ENCODE assay signal across 2 cellular contexts in the genomic region with DNA sequence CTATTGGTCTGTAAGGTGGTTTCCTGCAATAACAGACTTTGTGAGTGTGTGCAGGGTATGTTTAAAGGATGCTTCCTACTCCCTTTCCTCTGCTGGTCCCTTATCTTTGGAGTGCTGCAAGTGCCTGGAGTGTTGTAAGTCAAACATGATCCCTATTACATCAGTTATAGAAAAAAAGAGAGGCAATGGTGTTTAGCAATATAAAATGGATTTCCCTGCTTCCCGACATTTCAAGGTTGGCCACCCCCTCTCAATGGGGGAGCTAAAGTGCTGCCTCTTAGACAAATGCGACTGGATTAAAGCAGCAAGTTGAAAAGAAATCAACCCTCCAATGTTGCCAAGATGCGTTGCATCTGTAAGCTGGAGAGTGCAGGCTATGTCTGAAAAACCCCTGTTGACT.
TF ChIP-seq lines count a peak whose summit lies in the region.

No MANE protein-coding gene starts in this region.

TF ChIP-seq in GM12878, 131 proteins besides CTCF, POLR2A, EP300 and RAD21:
- TF ChIP-seq, protein P1, sequence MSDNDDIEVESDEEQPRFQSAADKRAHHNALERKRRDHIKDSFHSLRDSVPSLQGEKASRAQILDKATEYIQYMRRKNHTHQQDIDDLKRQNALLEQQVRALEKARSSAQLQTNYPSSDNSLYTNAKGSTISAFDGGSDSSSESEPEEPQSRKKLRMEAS (IDR thresholded peaks at IDR 0.05; ENCODE audit: low read depth, low read length): no peak
- TF ChIP-seq FOS (IDR thresholded peaks at IDR 0.05; ENCODE audit: borderline replicate concordance, extremely low read depth, insufficient read length) (no peak), CHD2 (IDR thresholded peaks at IDR 0.05; ENCODE audit: borderline replicate concordance, low read depth, low read length) (no peak), YBX1 (IDR thresholded peaks at IDR 0.05) (no peak), SMARCA5 (IDR thresholded peaks at IDR 0.05) (no peak), ASH2L (IDR thresholded peaks at IDR 0.05; ENCODE audit: borderline replicate concordance, low read depth) (no peak), SIN3A (IDR thresholded peaks at IDR 0.05; ENCODE audit: low read depth, low read length) (no peak)
- TF ChIP-seq, protein P2, sequence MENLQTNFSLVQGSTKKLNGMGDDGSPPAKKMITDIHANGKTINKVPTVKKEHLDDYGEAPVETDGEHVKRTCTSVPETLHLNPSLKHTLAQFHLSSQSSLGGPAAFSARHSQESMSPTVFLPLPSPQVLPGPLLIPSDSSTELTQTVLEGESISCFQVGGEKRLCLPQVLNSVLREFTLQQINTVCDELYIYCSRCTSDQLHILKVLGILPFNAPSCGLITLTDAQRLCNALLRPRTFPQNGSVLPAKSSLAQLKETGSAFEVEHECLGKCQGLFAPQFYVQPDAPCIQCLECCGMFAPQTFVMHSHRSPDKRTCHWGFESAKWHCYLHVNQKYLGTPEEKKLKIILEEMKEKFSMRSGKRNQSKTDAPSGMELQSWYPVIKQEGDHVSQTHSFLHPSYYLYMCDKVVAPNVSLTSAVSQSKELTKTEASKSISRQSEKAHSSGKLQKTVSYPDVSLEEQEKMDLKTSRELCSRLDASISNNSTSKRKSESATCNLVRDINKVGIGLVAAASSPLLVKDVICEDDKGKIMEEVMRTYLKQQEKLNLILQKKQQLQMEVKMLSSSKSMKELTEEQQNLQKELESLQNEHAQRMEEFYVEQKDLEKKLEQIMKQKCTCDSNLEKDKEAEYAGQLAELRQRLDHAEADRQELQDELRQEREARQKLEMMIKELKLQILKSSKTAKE (IDR thresholded peaks at IDR 0.05; ENCODE audit: low read depth, poor library complexity, severe bottlenecking): no peak
- TF ChIP-seq, protein P3, sequence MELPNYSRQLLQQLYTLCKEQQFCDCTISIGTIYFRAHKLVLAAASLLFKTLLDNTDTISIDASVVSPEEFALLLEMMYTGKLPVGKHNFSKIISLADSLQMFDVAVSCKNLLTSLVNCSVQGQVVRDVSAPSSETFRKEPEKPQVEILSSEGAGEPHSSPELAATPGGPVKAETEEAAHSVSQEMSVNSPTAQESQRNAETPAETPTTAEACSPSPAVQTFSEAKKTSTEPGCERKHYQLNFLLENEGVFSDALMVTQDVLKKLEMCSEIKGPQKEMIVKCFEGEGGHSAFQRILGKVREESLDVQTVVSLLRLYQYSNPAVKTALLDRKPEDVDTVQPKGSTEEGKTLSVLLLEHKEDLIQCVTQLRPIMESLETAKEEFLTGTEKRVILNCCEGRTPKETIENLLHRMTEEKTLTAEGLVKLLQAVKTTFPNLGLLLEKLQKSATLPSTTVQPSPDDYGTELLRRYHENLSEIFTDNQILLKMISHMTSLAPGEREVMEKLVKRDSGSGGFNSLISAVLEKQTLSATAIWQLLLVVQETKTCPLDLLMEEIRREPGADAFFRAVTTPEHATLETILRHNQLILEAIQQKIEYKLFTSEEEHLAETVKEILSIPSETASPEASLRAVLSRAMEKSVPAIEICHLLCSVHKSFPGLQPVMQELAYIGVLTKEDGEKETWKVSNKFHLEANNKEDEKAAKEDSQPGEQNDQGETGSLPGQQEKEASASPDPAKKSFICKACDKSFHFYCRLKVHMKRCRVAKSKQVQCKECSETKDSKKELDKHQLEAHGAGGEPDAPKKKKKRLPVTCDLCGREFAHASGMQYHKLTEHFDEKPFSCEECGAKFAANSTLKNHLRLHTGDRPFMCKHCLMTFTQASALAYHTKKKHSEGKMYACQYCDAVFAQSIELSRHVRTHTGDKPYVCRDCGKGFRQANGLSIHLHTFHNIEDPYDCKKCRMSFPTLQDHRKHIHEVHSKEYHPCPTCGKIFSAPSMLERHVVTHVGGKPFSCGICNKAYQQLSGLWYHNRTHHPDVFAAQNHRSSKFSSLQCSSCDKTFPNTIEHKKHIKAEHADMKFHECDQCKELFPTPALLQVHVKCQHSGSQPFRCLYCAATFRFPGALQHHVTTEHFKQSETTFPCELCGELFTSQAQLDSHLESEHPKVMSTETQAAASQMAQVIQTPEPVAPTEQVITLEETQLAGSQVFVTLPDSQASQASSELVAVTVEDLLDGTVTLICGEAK (IDR thresholded peaks at IDR 0.05; ENCODE audit: borderline replicate concordance): no peak

TF ChIP-seq in HepG2, 621 proteins besides CTCF, POLR2A, EP300 and RAD21:
- TF ChIP-seq TAF15 (IDR thresholded peaks at IDR 0.05; ENCODE audit: low read depth, low read length, poor library complexity, severe bottlenecking) (no peak), TGIF2 (CRISPR knock-in tag; IDR thresholded peaks at IDR 0.05) (no peak), JARID2 (CRISPR knock-in tag; IDR thresholded peaks at IDR 0.05; ENCODE audit: insufficient replicate concordance) (no peak), BORCS8-MEF2B (CRISPR knock-in tag; IDR thresholded peaks at IDR 0.05) (no peak), KDM6A (CRISPR knock-in tag; IDR thresholded peaks at IDR 0.05; ENCODE audit: low read depth) (no peak), SP2 (CRISPR knock-in tag; IDR thresholded peaks at IDR 0.05) (no peak), HCFC1 (IDR thresholded peaks at IDR 0.05; ENCODE audit: low read depth, low read length) (no peak), ZNF333 (CRISPR knock-in tag; IDR thresholded peaks at IDR 0.05; ENCODE audit: borderline replicate concordance) (no peak), ZNF720 (CRISPR knock-in tag; IDR thresholded peaks at IDR 0.05) (no peak), ZBTB8A (CRISPR knock-in tag; IDR thresholded peaks at IDR 0.05; ENCODE audit: borderline replicate concordance, low read depth) (no peak), ZNF7 (CRISPR knock-in tag; IDR thresholded peaks at IDR 0.05) (no peak), GATAD2A (CRISPR knock-in tag; IDR thresholded peaks at IDR 0.05) (no peak)
- TF ChIP-seq, protein P4, sequence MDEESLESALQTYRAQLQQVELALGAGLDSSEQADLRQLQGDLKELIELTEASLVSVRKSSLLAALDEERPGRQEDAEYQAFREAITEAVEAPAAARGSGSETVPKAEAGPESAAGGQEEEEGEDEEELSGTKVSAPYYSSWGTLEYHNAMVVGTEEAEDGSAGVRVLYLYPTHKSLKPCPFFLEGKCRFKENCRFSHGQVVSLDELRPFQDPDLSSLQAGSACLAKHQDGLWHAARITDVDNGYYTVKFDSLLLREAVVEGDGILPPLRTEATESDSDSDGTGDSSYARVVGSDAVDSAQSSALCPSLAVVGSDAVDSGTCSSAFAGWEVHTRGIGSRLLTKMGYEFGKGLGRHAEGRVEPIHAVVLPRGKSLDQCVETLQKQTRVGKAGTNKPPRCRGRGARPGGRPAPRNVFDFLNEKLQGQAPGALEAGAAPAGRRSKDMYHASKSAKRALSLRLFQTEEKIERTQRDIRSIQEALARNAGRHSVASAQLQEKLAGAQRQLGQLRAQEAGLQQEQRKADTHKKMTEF (CRISPR knock-in tag; IDR thresholded peaks at IDR 0.05): no peak
- TF ChIP-seq, protein P5, sequence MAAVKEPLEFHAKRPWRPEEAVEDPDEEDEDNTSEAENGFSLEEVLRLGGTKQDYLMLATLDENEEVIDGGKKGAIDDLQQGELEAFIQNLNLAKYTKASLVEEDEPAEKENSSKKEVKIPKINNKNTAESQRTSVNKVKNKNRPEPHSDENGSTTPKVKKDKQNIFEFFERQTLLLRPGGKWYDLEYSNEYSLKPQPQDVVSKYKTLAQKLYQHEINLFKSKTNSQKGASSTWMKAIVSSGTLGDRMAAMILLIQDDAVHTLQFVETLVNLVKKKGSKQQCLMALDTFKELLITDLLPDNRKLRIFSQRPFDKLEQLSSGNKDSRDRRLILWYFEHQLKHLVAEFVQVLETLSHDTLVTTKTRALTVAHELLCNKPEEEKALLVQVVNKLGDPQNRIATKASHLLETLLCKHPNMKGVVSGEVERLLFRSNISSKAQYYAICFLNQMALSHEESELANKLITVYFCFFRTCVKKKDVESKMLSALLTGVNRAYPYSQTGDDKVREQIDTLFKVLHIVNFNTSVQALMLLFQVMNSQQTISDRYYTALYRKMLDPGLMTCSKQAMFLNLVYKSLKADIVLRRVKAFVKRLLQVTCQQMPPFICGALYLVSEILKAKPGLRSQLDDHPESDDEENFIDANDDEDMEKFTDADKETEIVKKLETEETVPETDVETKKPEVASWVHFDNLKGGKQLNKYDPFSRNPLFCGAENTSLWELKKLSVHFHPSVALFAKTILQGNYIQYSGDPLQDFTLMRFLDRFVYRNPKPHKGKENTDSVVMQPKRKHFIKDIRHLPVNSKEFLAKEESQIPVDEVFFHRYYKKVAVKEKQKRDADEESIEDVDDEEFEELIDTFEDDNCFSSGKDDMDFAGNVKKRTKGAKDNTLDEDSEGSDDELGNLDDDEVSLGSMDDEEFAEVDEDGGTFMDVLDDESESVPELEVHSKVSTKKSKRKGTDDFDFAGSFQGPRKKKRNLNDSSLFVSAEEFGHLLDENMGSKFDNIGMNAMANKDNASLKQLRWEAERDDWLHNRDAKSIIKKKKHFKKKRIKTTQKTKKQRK (IDR thresholded peaks at IDR 0.05; ENCODE audit: low read length): no peak
- TF ChIP-seq, protein P6, sequence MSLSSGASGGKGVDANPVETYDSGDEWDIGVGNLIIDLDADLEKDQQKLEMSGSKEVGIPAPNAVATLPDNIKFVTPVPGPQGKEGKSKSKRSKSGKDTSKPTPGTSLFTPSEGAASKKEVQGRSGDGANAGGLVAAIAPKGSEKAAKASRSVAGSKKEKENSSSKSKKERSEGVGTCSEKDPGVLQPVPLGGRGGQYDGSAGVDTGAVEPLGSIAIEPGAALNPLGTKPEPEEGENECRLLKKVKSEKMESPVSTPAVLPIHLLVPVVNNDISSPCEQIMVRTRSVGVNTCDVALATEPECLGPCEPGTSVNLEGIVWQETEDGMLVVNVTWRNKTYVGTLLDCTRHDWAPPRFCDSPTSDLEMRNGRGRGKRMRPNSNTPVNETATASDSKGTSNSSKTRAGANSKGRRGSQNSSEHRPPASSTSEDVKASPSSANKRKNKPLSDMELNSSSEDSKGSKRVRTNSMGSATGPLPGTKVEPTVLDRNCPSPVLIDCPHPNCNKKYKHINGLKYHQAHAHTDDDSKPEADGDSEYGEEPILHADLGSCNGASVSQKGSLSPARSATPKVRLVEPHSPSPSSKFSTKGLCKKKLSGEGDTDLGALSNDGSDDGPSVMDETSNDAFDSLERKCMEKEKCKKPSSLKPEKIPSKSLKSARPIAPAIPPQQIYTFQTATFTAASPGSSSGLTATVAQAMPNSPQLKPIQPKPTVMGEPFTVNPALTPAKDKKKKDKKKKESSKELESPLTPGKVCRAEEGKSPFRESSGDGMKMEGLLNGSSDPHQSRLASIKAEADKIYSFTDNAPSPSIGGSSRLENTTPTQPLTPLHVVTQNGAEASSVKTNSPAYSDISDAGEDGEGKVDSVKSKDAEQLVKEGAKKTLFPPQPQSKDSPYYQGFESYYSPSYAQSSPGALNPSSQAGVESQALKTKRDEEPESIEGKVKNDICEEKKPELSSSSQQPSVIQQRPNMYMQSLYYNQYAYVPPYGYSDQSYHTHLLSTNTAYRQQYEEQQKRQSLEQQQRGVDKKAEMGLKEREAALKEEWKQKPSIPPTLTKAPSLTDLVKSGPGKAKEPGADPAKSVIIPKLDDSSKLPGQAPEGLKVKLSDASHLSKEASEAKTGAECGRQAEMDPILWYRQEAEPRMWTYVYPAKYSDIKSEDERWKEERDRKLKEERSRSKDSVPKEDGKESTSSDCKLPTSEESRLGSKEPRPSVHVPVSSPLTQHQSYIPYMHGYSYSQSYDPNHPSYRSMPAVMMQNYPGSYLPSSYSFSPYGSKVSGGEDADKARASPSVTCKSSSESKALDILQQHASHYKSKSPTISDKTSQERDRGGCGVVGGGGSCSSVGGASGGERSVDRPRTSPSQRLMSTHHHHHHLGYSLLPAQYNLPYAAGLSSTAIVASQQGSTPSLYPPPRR (CRISPR knock-in tag; IDR thresholded peaks at IDR 0.05; ENCODE audit: borderline replicate concordance): no peak
- TF ChIP-seq, protein P7, sequence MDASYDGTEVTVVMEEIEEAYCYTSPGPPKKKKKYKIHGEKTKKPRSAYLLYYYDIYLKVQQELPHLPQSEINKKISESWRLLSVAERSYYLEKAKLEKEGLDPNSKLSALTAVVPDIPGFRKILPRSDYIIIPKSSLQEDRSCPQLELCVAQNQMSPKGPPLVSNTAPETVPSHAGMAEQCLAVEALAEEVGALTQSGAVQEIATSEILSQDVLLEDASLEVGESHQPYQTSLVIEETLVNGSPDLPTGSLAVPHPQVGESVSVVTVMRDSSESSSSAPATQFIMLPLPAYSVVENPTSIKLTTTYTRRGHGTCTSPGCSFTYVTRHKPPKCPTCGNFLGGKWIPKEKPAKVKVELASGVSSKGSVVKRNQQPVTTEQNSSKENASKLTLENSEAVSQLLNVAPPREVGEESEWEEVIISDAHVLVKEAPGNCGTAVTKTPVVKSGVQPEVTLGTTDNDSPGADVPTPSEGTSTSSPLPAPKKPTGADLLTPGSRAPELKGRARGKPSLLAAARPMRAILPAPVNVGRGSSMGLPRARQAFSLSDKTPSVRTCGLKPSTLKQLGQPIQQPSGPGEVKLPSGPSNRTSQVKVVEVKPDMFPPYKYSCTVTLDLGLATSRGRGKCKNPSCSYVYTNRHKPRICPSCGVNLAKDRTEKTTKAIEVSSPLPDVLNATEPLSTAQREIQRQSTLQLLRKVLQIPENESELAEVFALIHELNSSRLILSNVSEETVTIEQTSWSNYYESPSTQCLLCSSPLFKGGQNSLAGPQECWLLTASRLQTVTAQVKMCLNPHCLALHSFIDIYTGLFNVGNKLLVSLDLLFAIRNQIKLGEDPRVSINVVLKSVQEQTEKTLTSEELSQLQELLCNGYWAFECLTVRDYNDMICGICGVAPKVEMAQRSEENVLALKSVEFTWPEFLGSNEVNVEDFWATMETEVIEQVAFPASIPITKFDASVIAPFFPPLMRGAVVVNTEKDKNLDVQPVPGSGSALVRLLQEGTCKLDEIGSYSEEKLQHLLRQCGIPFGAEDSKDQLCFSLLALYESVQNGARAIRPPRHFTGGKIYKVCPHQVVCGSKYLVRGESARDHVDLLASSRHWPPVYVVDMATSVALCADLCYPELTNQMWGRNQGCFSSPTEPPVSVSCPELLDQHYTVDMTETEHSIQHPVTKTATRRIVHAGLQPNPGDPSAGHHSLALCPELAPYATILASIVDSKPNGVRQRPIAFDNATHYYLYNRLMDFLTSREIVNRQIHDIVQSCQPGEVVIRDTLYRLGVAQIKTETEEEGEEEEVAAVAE (CRISPR knock-in tag; IDR thresholded peaks at IDR 0.05; ENCODE audit: borderline replicate concordance): no peak
